10 cellular contexts compared by ENCODE assay signal in the genomic region with DNA sequence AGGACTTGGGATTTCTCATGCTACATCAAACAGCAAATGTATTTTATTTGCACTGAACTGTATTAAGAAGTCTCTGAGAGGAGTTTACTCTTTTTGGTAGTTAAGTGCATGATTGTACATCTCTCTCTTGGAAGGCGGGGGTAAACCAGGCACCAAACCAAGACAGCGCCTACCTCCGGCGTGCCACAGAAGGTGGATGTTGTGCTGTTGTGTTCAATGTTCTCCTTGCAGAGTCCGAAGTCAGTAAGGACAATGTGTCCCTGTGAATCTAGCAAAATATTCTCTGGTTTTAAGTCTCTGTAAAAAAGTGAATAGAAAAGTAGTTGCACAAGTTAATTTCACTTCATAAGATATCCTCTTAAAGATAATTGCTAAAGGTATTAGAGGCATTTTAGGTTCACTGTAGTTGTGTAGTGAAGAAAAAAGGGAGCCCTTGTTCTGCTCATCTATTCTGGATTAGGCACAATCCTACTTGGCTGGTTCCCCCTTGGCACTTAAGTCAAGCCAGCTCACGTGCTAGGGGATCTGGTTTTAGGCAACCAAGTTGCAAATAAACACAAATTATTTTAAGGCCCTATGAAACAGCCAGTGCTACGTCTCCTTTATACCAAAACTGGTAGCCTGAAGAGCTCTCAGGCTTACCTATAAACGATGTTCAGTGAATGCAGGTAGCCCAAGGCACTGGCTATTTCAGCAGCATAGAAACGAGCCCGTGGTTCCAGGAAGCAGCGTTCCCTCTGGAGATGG.
DNase-seq lines count a peak whose midpoint lies in the region; ATAC-seq, FAIRE-seq and TF ChIP-seq lines count a peak whose summit lies in the region.
"Had no signal": no experiment of that assay in that cellular context is flagged by ENCODE, and none has a peak within 500 bp of the region (broad histone marks: within the 10 kb centered on the region; RNA-seq: fewer than 3 reads in every experiment).

No MANE protein-coding gene starts in this region.

- H3K4me2 ChIP-seq in GM12878 (ENCODE audit: control insufficient read depth, insufficient read depth): no peak overlapping the region; the same call in 1 of the 2 replicates

- intact Hi-C loops in GM12878 (cut with micrococcal nuclease; ENCODE audit: unreplicated experiment): loop anchor here (5.0 to 10.0 kb wide), 2 partner anchors 353 to 1270 kb away; no protein-coding TSS in a partner anchor
- intact Hi-C loops in right lobe of liver (cut with DNase I): loop anchor here in 1 of 2 donors (10.0 kb wide), 2 partner anchors 343 to 473 kb away; no protein-coding TSS in a partner anchor

- no peak overlapping the region for H2AFZ ChIP-seq in GM12878 (ENCODE audit: control insufficient read depth, low read depth, low read length)

- peak overlapping the region; percentile 93 to 99 for H3K4me3 Mint-ChIP-seq in activated T-cell treated with anti-CD3 and anti-CD28 coated beads, Interleukin-2, amount 50 U/mL, for 72 hours

- in situ Hi-C loops in GM12878 (cut with MboI): loop anchor here (5.0 kb wide), 2 partner anchors 470 to 770 kb away; no protein-coding TSS in a partner anchor

- FAIRE-seq in GM12878 (lab: Jason Lieb, UNC): peak; percentile 13

- SMC1A ChIA-PET in GM12878 (lab: Charles Lee; ENCODE audit: uncharacterized antibody, unreplicated experiment): interaction anchor here (1.4 to 2.5 kb wide), 2 partner anchors 469 to 769 kb away, joined by 6 to 12 read pairs; no protein-coding TSS in a partner anchor

- RAD21 ChIA-PET in GM12878 (lab: Charles Lee; ENCODE audit: unreplicated experiment): interaction anchor here (1.2 to 1.7 kb wide), 3 partner anchors 469 to 768 kb away, joined by 3 to 6 read pairs (median 5); no protein-coding TSS in a partner anchor

- H3K36me3 ChIP-seq in GM12878 (ENCODE audit: control insufficient read depth in 2 of 2, insufficient read depth in 2 of 2, low read length in 1 of 2): no peaks in the 10 kb centered on the region; a peak in 1 of 4 replicates
- H3K36me3 ChIP-seq in right lobe of liver: peaks cover 10 to 52% (median 24%) of the 10 kb centered on the region in 4 donors
- H3K36me3 ChIP-seq in thoracic aorta: peaks cover 35% of the 10 kb centered on the region

- peak overlapping the region; percentile 98 for H3K27ac Mint-ChIP-seq in activated T-cell treated with anti-CD3 and anti-CD28 coated beads, Interleukin-2, amount 50 U/mL, for 72 hours
- H3K27ac Mint-ChIP-seq: B cell had no signal

- no peak for TF ChIP-seq POLR2A in GM12878 (IDR thresholded peaks at IDR 0.05; ENCODE audit: low read depth, low read length)
- TF ChIP-seq POLR2A in right lobe of liver (IDR thresholded peaks at IDR 0.05): no peak

- peaks cover 43% of the 10 kb centered on the region for H3K4me1 Mint-ChIP-seq in activated T-cell treated with anti-CD3 and anti-CD28 coated beads, Interleukin-2, amount 50 U/mL, for 72 hours (ENCODE audit: low read depth)

- CTCF ChIA-PET in GM12878 (lab: Yijun Ruan, JAX): interaction anchor here (0.6 to 2.1 kb wide), 7 partner anchors 16 to 769 kb away, joined by 3 to 12 read pairs (median 4); no protein-coding TSS in a partner anchor

- H3K79me2 ChIP-seq in GM12878 (ENCODE audit: control insufficient read depth, insufficient read depth, low read length): no peaks in the 10 kb centered on the region

- no peak overlapping the region for H3K4me3 ChIP-seq in GM12878
- peak overlapping the region; percentile 78 to 93 (median 83) for H3K4me3 ChIP-seq in right lobe of liver
- peak overlapping the region; percentile 90 for H3K4me3 ChIP-seq in thoracic aorta

- H3K9me3 Mint-ChIP-seq in activated T-cell treated with anti-CD3 and anti-CD28 coated beads, Interleukin-2, amount 50 U/mL, for 72 hours: no peaks in the 10 kb centered on the region

- H3K4me1 ChIP-seq in GM12878 (ENCODE audit: control insufficient read depth, insufficient read depth, low read length) (peaks cover 5% of the 10 kb centered on the region), right lobe of liver (peaks cover 0 to 35% (median 14%) of the 10 kb centered on the region in 4 donors), thoracic aorta (ENCODE audit: control insufficient read depth in 1 of 2, low read depth in 2 of 2) (peaks cover 3 to 53% of the 10 kb centered on the region in 2 donors)

- BruUV-seq in GM12878 (replicated peaks; lab: Mats Ljungman, UMichigan): no TSS peak

- H3K27me3 Mint-ChIP-seq in activated T-cell treated with anti-CD3 and anti-CD28 coated beads, Interleukin-2, amount 50 U/mL, for 72 hours (ENCODE audit: low read depth): peaks cover under 1% of the 10 kb centered on the region

- peaks cover 12 to 32% of the 10 kb centered on the region in 2 donors for H3K36me3 Mint-ChIP-seq in activated T-cell treated with anti-CD3 and anti-CD28 coated beads, Interleukin-2, amount 50 U/mL, for 72 hours (ENCODE audit: insufficient read depth in 2 of 2)

- no peak for TF ChIP-seq RAD21 in GM12878 (IDR thresholded peaks at IDR 0.05; ENCODE audit: insufficient read depth, low read depth, low read length)

- H3K9ac ChIP-seq in GM12878 (ENCODE audit: control insufficient read depth, insufficient read depth, low read length): no peak overlapping the region

- DNase-seq in activated T-cell treated with anti-CD3 and anti-CD28 coated beads, Interleukin-2, amount 50 U/mL, for 72 hours: no peak
- DNase-seq in activated T-cell treated with anti-CD3 and anti-CD28 coated beads, Interleukin-2, amount 50 U/mL, for 48 hours: no peak
- DNase-seq in GM12878 (ENCODE audit: low read depth, low spot score): no peak
- no peak for DNase-seq in right lobe of liver
- no peak for DNase-seq in thoracic aorta (ENCODE audit: low spot score)
- DNase-seq in SHP77 treated with DMSO at 0.1 percent for 48 hours (lab: John Stamatoyannopoulos, UW): no peak
- no peak for DNase-seq in SW480 (ENCODE audit: low spot score)
- DNase-seq: NCI-H446 treated with DMSO at 0.1 percent for 48 hours had no signal

- H3K27ac ChIP-seq in GM12878 (ENCODE audit: control insufficient read depth, insufficient read depth) (no peak overlapping the region), right lobe of liver (peak overlapping the region; percentile 18 to 98 (median 76)), thoracic aorta (no peak overlapping the region)

- TF ChIP-seq EP300 in GM12878 (IDR thresholded peaks at IDR 0.05; ENCODE audit: borderline replicate concordance in 1 of 2, control insufficient read depth in 1 of 2, low read depth in 2 of 2, low read length in 2 of 2): no peak

- 68% methylated on average over 11 of the region's 11 CpGs for WGBS in GM12878 (ENCODE audit: insufficient coverage, insufficient replicate concordance, low lambda C conversion rate, missing lambda C conversion rate)
- WGBS in right lobe of liver (ENCODE audit: insufficient coverage, low coverage, low lambda C conversion rate, missing lambda C conversion rate): 48% methylated on average over 11 of the region's 11 CpGs

- POLR2A ChIA-PET in GM12878 (lab: Charles Lee): no interaction called here

- H4K20me1 ChIP-seq in GM12878 (ENCODE audit: control insufficient read depth, insufficient read depth): no peaks in the 10 kb centered on the region

- H3K27me3 ChIP-seq in GM12878 (replicated peaks in 1 of 2; ENCODE audit: control insufficient read depth in 2 of 2, insufficient read depth in 2 of 2, low read length in 1 of 2): peaks cover 0 to 9% of the 10 kb centered on the region in 2 experiments; a peak in 3 of 4 replicates
- no peaks in the 10 kb centered on the region for H3K27me3 ChIP-seq in right lobe of liver
- no peaks in the 10 kb centered on the region for H3K27me3 ChIP-seq in thoracic aorta (replicated peaks; ENCODE audit: insufficient read depth)

- ATAC-seq in activated T-cell treated with anti-CD3 and anti-CD28 coated beads, Interleukin-2, amount 50 U/mL, for 72 hours (replicated peaks in 1 of 2): no peak
- no peak for ATAC-seq in GM12878
- ATAC-seq in right lobe of liver: no peak
- ATAC-seq in thoracic aorta (ENCODE audit: insufficient number of reproducible peaks, low FRiP score, low read depth): no peak
- no peak for ATAC-seq in GM19397 (IDR thresholded peaks at IDR 0.05; ENCODE audit: unreplicated experiment)

- no peaks in the 10 kb centered on the region; the same call in 2 of the 3 replicates for H3K9me3 ChIP-seq in GM12878 (replicated peaks; ENCODE audit: control insufficient read depth, insufficient read depth, low read length)
- H3K9me3 ChIP-seq in right lobe of liver: no peaks in the 10 kb centered on the region
- no peaks in the 10 kb centered on the region for H3K9me3 ChIP-seq in thoracic aorta

- TF ChIP-seq CTCF in GM12878 (IDR thresholded peaks at IDR 0.05 in 2 of 3, conservative IDR thresholded peaks at IDR 0.05 in 1 of 3; ENCODE audit: control insufficient read depth in 2 of 3, extremely low read depth in 1 of 3, insufficient read depth in 1 of 3, low read depth in 3 of 3, low read length in 3 of 3): no peak
- TF ChIP-seq CTCF in right lobe of liver (IDR thresholded peaks at IDR 0.05): no peak
- TF ChIP-seq CTCF in thoracic aorta (IDR thresholded peaks at IDR 0.05): no peak

TF ChIP-seq in GM12878, 131 proteins besides CTCF, POLR2A, EP300 and RAD21:
- no peak for TF ChIP-seq CREB1 (IDR thresholded peaks at IDR 0.05; ENCODE audit: low read depth)
- no peak for TF ChIP-seq CHD2 (IDR thresholded peaks at IDR 0.05; ENCODE audit: borderline replicate concordance, low read depth, low read length)
- no peak for TF ChIP-seq SUZ12 (IDR thresholded peaks at IDR 0.05; ENCODE audit: unreplicated experiment)
- TF ChIP-seq ZSCAN29 (IDR thresholded peaks at IDR 0.05): no peak
- no peak for TF ChIP-seq CHD1 (IDR thresholded peaks at IDR 0.05; ENCODE audit: low read depth, low read length)

Comparison
In these comparisons a context has a peak if more than half of its experiments do, and no peak if none do; other contexts are left out.
1. H3K27ac ChIP-seq: peak in right lobe of liver (3 of 3); none in GM12878 (single experiment) and thoracic aorta (0 of 2).